7 cellular contexts compared by ENCODE assay signal in genomic region chr11:95791385-95792033, GRCh38. TPM values are rescaled to one million over a fixed set of nuclear protein-coding genes. Genes with fewer than 3 reads are reported as not detected.
DNase-seq lines count a peak whose midpoint lies in the region; ATAC-seq and TF ChIP-seq lines count a peak whose summit lies in the region.

No MANE protein-coding gene starts in this region.

- H3K36me3 ChIP-seq in smooth muscle cell (ENCODE audit: low read depth) = no peaks in the 10 kb centered on the region

- ATAC-seq in T-cell (replicated peaks in 1 of 4) = no peak
- ATAC-seq in GM18868 (IDR thresholded peaks at IDR 0.05; ENCODE audit: unreplicated experiment) = no peak

- H3K4me1 Mint-ChIP-seq in T-cell (peaks cover 64 to 68% (median 66%) of the 10 kb centered on the region in 3 donors), glutamatergic neuron (ENCODE audit: low read depth, unreplicated experiment) (peaks cover 25% of the 10 kb centered on the region)

- H3K4me3 Mint-ChIP-seq in T-cell (peak overlapping the region; percentile 96 to 99 (median 99)), glutamatergic neuron (ENCODE audit: unreplicated experiment) (peak overlapping the region; percentile 90)

- H3K27me3 Mint-ChIP-seq in T-cell (no peaks in the 10 kb centered on the region), glutamatergic neuron (ENCODE audit: unreplicated experiment) (peaks cover 2% of the 10 kb centered on the region)

- H3K9me3 Mint-ChIP-seq in T-cell = no peaks in the 10 kb centered on the region
- peaks cover 6% of the 10 kb centered on the region for H3K9me3 Mint-ChIP-seq in glutamatergic neuron (ENCODE audit: unreplicated experiment)

- DNase-seq in HFF-Myc (ENCODE audit: extremely low read depth, low read depth) (no peak), T-cell (no peak), glutamatergic neuron (no peak), smooth muscle cell (lab: John Stamatoyannopoulos, UW; ENCODE audit: unreplicated experiment) (no peak), NK-92 (lab: John Stamatoyannopoulos, UW; ENCODE audit: unreplicated experiment) (no peak), anterior cingulate cortex (lab: John Stamatoyannopoulos, UW) (no peak)

- H3K4me3 ChIP-seq in HFF-Myc (replicated peaks; ENCODE audit: low read depth, low read length) = peak overlapping the region; percentile 94
- H3K4me3 ChIP-seq in smooth muscle cell = peak overlapping the region; percentile 74

- H2AFZ ChIP-seq in smooth muscle cell (ENCODE audit: low read depth) = peak overlapping the region; percentile 81

- H4K20me1 ChIP-seq in smooth muscle cell (ENCODE audit: low read depth) = peaks cover 4% of the 10 kb centered on the region

- H3F3A ChIP-seq in smooth muscle cell (ENCODE audit: low read depth) = no peaks in the 10 kb centered on the region

- H3K4me2 ChIP-seq in smooth muscle cell = peak overlapping the region; percentile 89

- peak overlapping the region; percentile 98 for H3K9ac ChIP-seq in smooth muscle cell (ENCODE audit: low read depth)

- H3K4me1 ChIP-seq in smooth muscle cell (ENCODE audit: low read depth) = peaks cover 20% of the 10 kb centered on the region

- H3K79me2 ChIP-seq in smooth muscle cell (ENCODE audit: low read depth) = peaks cover 77% of the 10 kb centered on the region

- CTCF ChIA-PET in T-cell (lab: Charles Lee) = interaction anchor here (1.1 to 3.5 kb wide), 7 partner anchors 44 to 725 kb away, joined by 3 to 16 read pairs (median 5); partner anchors contain the start of genes CCDC82 (in 1 of the 2), JRKL (in 1 of the 2), MAML2 (in 1 of the 2) and SRSF8 (in 1 of the 2)

- H3K27ac Mint-ChIP-seq in T-cell (peak overlapping the region; percentile 100), glutamatergic neuron (ENCODE audit: unreplicated experiment) (peak overlapping the region; percentile 81)

- H3K27ac ChIP-seq in smooth muscle cell (ENCODE audit: low read depth) = peak overlapping the region; percentile 98

- H3K27me3 ChIP-seq in smooth muscle cell (ENCODE audit: low read depth) = no peaks in the 10 kb centered on the region

- WGBS in smooth muscle cell (ENCODE audit: low lambda C conversion rate) = 21% methylated on average over 15 of the region's 15 CpGs

- TF ChIP-seq CTCF in HFF-Myc (IDR thresholded peaks at IDR 0.05; ENCODE audit: low read depth, low read length, missing control alignments) (no peak), glutamatergic neuron (IDR thresholded peaks at IDR 0.05; ENCODE audit: partially characterized antibody, unreplicated experiment) (no peak), smooth muscle cell (IDR thresholded peaks at IDR 0.05; ENCODE audit: borderline replicate concordance, insufficient read depth, poor library complexity, severe bottlenecking) (no peak)

- H3K36me3 Mint-ChIP-seq in T-cell = peaks cover 19% of the 10 kb centered on the region
- no peaks in the 10 kb centered on the region for H3K36me3 Mint-ChIP-seq in glutamatergic neuron (ENCODE audit: unreplicated experiment)

- POLR2A ChIA-PET in T-cell (lab: Charles Lee) = interaction anchor here in 1 of 2 donors (0.7 to 3.1 kb wide), 3 partner anchors 13 to 598 kb away, joined by 3 to 21 read pairs (median 3); partner anchors contain the start of genes CCDC82, JRKL and MAML2

- no peaks in the 10 kb centered on the region for H3K9me3 ChIP-seq in smooth muscle cell (replicated peaks; ENCODE audit: low read depth)

RNA-seq across cellular contexts. Expression of gene CEP57, which starts 1.2 kb away (rescaled TPM):
- total RNA-seq in T-cell (10 to 100 TPM; 57.6 to 69.6 (median 65.0) TPM), glutamatergic neuron (ENCODE audit: unreplicated experiment) (52.1 TPM), smooth muscle cell (67.7 and 84.7 TPM in 2 replicates)
- polyA plus RNA-seq in smooth muscle cell = 37.4 and 47.6 TPM in 2 replicates

RNA-seq across cellular contexts. Expression of gene FAM76B, which starts 1.9 kb away (rescaled TPM):
- 10 to 100 TPM; 41.5 to 81.0 (median 45.4) TPM for total RNA-seq in T-cell
- 33.9 TPM for total RNA-seq in glutamatergic neuron (ENCODE audit: unreplicated experiment)
- total RNA-seq in smooth muscle cell = 31.3 and 33.4 TPM in 2 replicates
- polyA plus RNA-seq in smooth muscle cell = 12.9 and 14.0 TPM in 2 replicates
